ENCODE assay signal across 26 cellular contexts in the genomic region with DNA sequence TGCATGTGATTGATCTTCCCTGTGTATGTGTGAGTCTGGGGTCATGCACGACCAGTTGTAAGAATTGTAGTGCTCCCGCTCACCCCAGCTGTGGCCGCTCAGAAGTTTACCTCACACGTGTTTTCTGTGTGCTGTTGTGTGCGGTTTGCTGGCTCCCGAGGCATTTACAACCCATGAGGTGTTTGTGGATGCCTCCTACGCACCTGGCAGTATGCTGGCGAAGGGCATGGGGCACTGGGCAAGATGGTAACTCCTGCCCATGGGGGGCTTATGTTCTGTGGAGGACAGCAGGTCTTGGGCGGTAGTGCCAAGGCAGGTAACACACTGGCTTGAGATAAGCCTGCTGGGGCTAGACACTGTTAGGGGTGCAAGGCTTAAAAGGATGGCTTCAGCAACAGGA.
A peak's percentile ranks its signal among the peaks of the same experiment; 100 is the strongest.
DNase-seq lines count a peak whose midpoint lies in the region; ATAC-seq and TF ChIP-seq lines count a peak whose summit lies in the region.
"Had no signal": no experiment of that assay in that cellular context is flagged by ENCODE, and none has a peak within 500 bp of the region (broad histone marks: within the 10 kb centered on the region; RNA-seq: fewer than 3 reads in every experiment).

No MANE protein-coding gene starts in this region.

- no peaks in the 10 kb centered on the region for H3K36me3 ChIP-seq in lung (ENCODE audit: control insufficient read depth in 2 of 2, insufficient read depth in 2 of 2, low read length in 2 of 2)
- H3K36me3 ChIP-seq: thyroid gland had no signal

- H3K27ac ChIP-seq in lung (ENCODE audit: low read depth in 1 of 2, low read length in 1 of 2), result no peak overlapping the region
- H3K27ac ChIP-seq: dorsolateral prefrontal cortex, thyroid gland had no signal

- no peak for TF ChIP-seq CTCF in lung (IDR thresholded peaks at IDR 0.05; ENCODE audit: control extremely low read depth, extremely low read depth)

- ATAC-seq in lung (ENCODE audit: insufficient read depth, low FRiP score), result no peak
- ATAC-seq in SK-N-SH treated with all-trans-retinoic acid at 6 μM for 48 hours, result no peak
- no peak for ATAC-seq in GM18505 (IDR thresholded peaks at IDR 0.05; ENCODE audit: unreplicated experiment)
- no peak for ATAC-seq in HG03097 (IDR thresholded peaks at IDR 0.05; ENCODE audit: low FRiP score, unreplicated experiment)
- ATAC-seq: activated naive CD4-positive, alpha-beta T cell treated with anti-CD3 and anti-CD28 coated beads, Interleukin-2, amount 50 U/mL, for 72 hours; left colon; naive thymus-derived CD4-positive, alpha-beta T cell; Panc1; stimulated activated naive B cell treated with anti-CD40 and anti-IgM and Interleukin-4, amounts not matched to agents 10 μg/mL and 1 μg/mL and 100 μg/mL, for 72 hours; T-cell had no signal

- no peak overlapping the region for H3K4me3 ChIP-seq in lung
- H3K4me3 ChIP-seq: dorsolateral prefrontal cortex, thyroid gland had no signal

- H3K27me3 ChIP-seq in lung (ENCODE audit: control insufficient read depth, insufficient read depth), result no peaks in the 10 kb centered on the region
- H3K27me3 ChIP-seq: thyroid gland had no signal

- peak; percentile 10 for DNase-seq in 8988T
- DNase-seq in D341Med (ENCODE audit: low spot score), result peak; percentile 2
- DNase-seq in activated CD8-positive, alpha-beta memory T cell treated with anti-CD3 and anti-CD28 coated beads, Interleukin-2, amount 50 U/mL, for 48 hours, result peak; percentile 28
- peak; percentile 23 for DNase-seq in lung (ENCODE audit: low spot score)
- DNase-seq in pons (ENCODE audit: low spot score), result no peak
- DNase-seq: activated CD4-positive, CD25-positive, alpha-beta regulatory T cell treated with anti-CD3 and anti-CD28 coated beads, Interleukin-2, amount 50 U/mL, for 72 hours; CD4-positive, CD25-positive, alpha-beta regulatory T cell; central memory CD4-positive, alpha-beta T cell; DMS 273 treated with DMSO at 0.1 percent for 48 hours; foreskin fibroblast; NCI-H1417; NCI-H2107; NCI-H510A treated with DMSO at 0.1 percent for 48 hours; nucleus accumbens; stimulated activated CD4-positive, alpha-beta T cell treated with anti-CD3 and anti-CD28 coated beads, Interleukin-4, amount 100 ng/mL, for 1 hour; stimulated activated naive B cell treated with anti-CD40 and anti-IgM and Interleukin-4, amounts not matched to agents 10 μg/mL and 1 μg/mL and 100 μg/mL, for 72 hours; thyroid gland had no signal

- peaks cover 0 to 4% of the 10 kb centered on the region in 2 donors for H3K4me1 ChIP-seq in lung (ENCODE audit: control insufficient read depth in 2 of 2, insufficient read depth in 2 of 2, low read length in 2 of 2)
- H3K4me1 ChIP-seq: thyroid gland had no signal

- H3K9me3 ChIP-seq in lung (ENCODE audit: control insufficient read depth in 2 of 2, insufficient read depth in 1 of 2, low read length in 1 of 2), result peaks cover 0 to 8% of the 10 kb centered on the region in 2 donors
- H3K9me3 ChIP-seq: thyroid gland had no signal

- no peak for TF ChIP-seq POLR2A in GM18505 (IDR thresholded peaks at IDR 0.05; ENCODE audit: borderline replicate concordance, extremely low read depth, insufficient read depth, insufficient read length)

- WGBS in lung, 2 donors, result 93 to 94% methylated on average over 9 of the region's 9 CpGs

TF ChIP-seq in SK-N-SH treated with all-trans-retinoic acid at 6 μM for 48 hours, 23 proteins besides CTCF, POLR2A, EP300 and RAD21:
- TF ChIP-seq CSDC2 (CRISPR knock-in tag; IDR thresholded peaks at IDR 0.05) (no peak), TOX (CRISPR knock-in tag; IDR thresholded peaks at IDR 0.05; ENCODE audit: borderline replicate concordance) (no peak), ZNF565 (CRISPR knock-in tag; conservative IDR thresholded peaks at IDR 0.05; ENCODE audit: low read depth) (no peak), SNAI2 (CRISPR knock-in tag; IDR thresholded peaks at IDR 0.05) (no peak)
- TF ChIP-seq, protein P1, sequence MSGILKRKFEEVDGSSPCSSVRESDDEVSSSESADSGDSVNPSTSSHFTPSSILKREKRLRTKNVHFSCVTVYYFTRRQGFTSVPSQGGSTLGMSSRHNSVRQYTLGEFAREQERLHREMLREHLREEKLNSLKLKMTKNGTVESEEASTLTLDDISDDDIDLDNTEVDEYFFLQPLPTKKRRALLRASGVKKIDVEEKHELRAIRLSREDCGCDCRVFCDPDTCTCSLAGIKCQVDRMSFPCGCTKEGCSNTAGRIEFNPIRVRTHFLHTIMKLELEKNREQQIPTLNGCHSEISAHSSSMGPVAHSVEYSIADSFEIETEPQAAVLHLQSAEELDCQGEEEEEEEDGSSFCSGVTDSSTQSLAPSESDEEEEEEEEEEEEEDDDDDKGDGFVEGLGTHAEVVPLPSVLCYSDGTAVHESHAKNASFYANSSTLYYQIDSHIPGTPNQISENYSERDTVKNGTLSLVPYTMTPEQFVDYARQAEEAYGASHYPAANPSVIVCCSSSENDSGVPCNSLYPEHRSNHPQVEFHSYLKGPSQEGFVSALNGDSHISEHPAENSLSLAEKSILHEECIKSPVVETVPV (CRISPR knock-in tag; IDR thresholded peaks at IDR 0.05), result no peak
